In genomic region chr7:35331730-35332678, GRCh38 we compare ENCODE assay signal across 18 cellular contexts.
"Had no signal": no experiment of that assay in that cellular context is flagged by ENCODE, and none has a peak within 500 bp of the region (broad histone marks: within the 10 kb centered on the region; RNA-seq: fewer than 3 reads in every experiment).

No MANE protein-coding gene starts in this region.

- DNase-seq: activated CD4-positive, alpha-beta memory T cell treated with anti-CD3 and anti-CD28 coated beads for 36 hours; activated CD4-positive, alpha-beta T cell treated with anti-CD3 and anti-CD28 coated beads for 1 hour; activated CD8-positive, alpha-beta memory T cell treated with anti-CD3 and anti-CD28 coated beads, Interleukin-2, amount 10 ng/mL, durations not matched to agents 7 days and 5 days; activated naive CD4-positive, alpha-beta T cell treated with Interleukin-2 at 50 U/mL for 16 hours; activated naive CD8-positive, alpha-beta T cell treated with anti-CD3 and anti-CD28 coated beads, Interleukin-2, amount 10 ng/mL, durations not matched to agents 7 days and 5 days; amygdala; caudate nucleus; effector memory CD8-positive, alpha-beta T cell; foreskin melanocyte; kidney glomerular epithelial cell; mesenchymal stem cell; natural killer cell; stimulated activated CD8-positive, alpha-beta memory T cell treated with anti-CD3 and anti-CD28 coated beads, Interleukin-4, amount 100 ng/mL, for 48 hours; stimulated activated naive CD4-positive, alpha-beta T cell; upper lobe of right lung; WERI-Rb-1 had no signal

- H3K36me3 ChIP-seq: upper lobe of right lung, WERI-Rb-1 had no signal

- H3K27ac ChIP-seq: epithelial cell of prostate, upper lobe of right lung, WERI-Rb-1 had no signal

- H3K9me3 ChIP-seq: upper lobe of right lung had no signal

- H3K4me1 ChIP-seq: upper lobe of right lung had no signal

- H3K27me3 ChIP-seq: upper lobe of right lung had no signal

- H3K4me3 ChIP-seq: upper lobe of right lung had no signal

- ATAC-seq: activated CD8-positive, alpha-beta memory T cell treated with anti-CD3 and anti-CD28 coated beads, Interleukin-2, amount 10 ng/mL, durations not matched to agents 7 days and 5 days; activated T-helper 17 cell treated with anti-CD3 and anti-CD28 coated beads, Interleukin-2, amount 50 U/mL, for 72 hours; effector memory CD8-positive, alpha-beta T cell; natural killer cell; upper lobe of right lung had no signal
